In the genomic region with DNA sequence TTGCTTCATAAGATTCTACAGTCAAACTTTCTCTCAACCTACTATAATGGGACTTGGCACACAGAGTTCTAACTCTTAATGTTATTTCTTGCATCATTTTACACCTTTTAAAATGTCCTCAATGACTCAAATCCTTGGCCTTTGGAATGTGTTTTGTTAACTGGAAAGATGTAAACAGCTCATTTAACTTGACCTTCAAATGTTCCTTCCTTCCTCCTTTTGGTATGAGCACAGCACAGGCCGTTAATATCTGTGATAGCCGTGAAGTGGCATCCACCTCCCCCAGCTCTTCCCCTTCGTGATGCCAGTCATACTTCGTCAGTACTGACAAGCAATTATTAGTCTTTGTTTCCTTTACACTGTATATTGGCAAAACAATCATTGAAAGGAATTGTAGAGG, we compare ENCODE assay signal across 18 cellular contexts.
A peak's percentile ranks its signal among the peaks of the same experiment; 100 is the strongest.
DNase-seq lines count a peak whose midpoint lies in the region; ATAC-seq, FAIRE-seq and TF ChIP-seq lines count a peak whose summit lies in the region.
"Had no signal": no experiment of that assay in that cellular context is flagged by ENCODE, and none has a peak within 500 bp of the region (broad histone marks: within the 10 kb centered on the region; RNA-seq: fewer than 3 reads in every experiment).

No MANE protein-coding gene starts in this region.

- no peak overlapping the region for H3K27ac Mint-ChIP-seq in activated naive CD4-positive, alpha-beta T cell treated with anti-CD3 and anti-CD28 coated beads, Interleukin-2, amount 50 U/mL, for 72 hours
- H3K27ac Mint-ChIP-seq: activated B cell treated with CpG ODN at 0.5 μM for 24 hours, GM23338 had no signal

- H3K4me3 ChIP-seq in cardiac fibroblast (replicated peaks in 1 of 2; ENCODE audit: low read depth in 2 of 2, low read length in 2 of 2) (no peak overlapping the region), kidney (ENCODE audit: low read length in 2 of 2) (no peak overlapping the region)
- H3K4me3 ChIP-seq: GM23338, transverse colon had no signal

- no peak for TF ChIP-seq CTCF in cardiac fibroblast (IDR thresholded peaks at IDR 0.05; ENCODE audit: low read depth, low read length)
- no peak for TF ChIP-seq CTCF in kidney (IDR thresholded peaks at IDR 0.05; ENCODE audit: borderline replicate concordance, extremely low read depth, insufficient read depth)

- no peaks in the 10 kb centered on the region for H3K36me3 ChIP-seq in kidney (ENCODE audit: control insufficient read depth in 1 of 2, insufficient read depth in 2 of 2, low read length in 2 of 2)
- H3K36me3 ChIP-seq: transverse colon had no signal

- ATAC-seq in activated naive CD4-positive, alpha-beta T cell treated with anti-CD3 and anti-CD28 coated beads, Interleukin-2, amount 50 U/mL, for 72 hours = no peak
- ATAC-seq in HG02798 (IDR thresholded peaks at IDR 0.05; ENCODE audit: poor library complexity, unreplicated experiment) = no peak
- ATAC-seq: GM23338 had no signal

- no peak overlapping the region for H3K9ac ChIP-seq in kidney (ENCODE audit: low read length in 2 of 2)

- no peaks in the 10 kb centered on the region for H3K36me3 Mint-ChIP-seq in activated naive CD4-positive, alpha-beta T cell treated with anti-CD3 and anti-CD28 coated beads, Interleukin-2, amount 50 U/mL, for 72 hours

- H3K9me3 ChIP-seq in kidney (ENCODE audit: control insufficient read depth in 1 of 2, low read length in 2 of 2) = no peaks in the 10 kb centered on the region
- H3K9me3 ChIP-seq: transverse colon had no signal

- intact Hi-C loops in kidney (cut with DNase I) = no loop called here

- DNase-seq in DMS79 treated with DMSO at 0.1 percent for 48 hours (lab: John Stamatoyannopoulos, UW) (peak; percentile 12), DMS79 (lab: John Stamatoyannopoulos, UW) (no peak), cardiac fibroblast (ENCODE audit: low read depth in 2 of 2) (peak; percentile 60 to 78), kidney (no peak), DMS53 (lab: John Stamatoyannopoulos, UW) (no peak)
- DNase-seq in activated naive CD4-positive, alpha-beta T cell treated with anti-CD3 and anti-CD28 coated beads, Interleukin-2, amount 50 U/mL, for 72 hours (ENCODE audit: low spot score in 2 of 2) = no peak
- DNase-seq: activated B cell treated with CpG ODN at 0.5 μM for 24 hours, Calu3, NCI-H1092 treated with DMSO at 0.1 percent for 48 hours, NCI-H748 treated with DMSO at 0.1 percent for 48 hours, SHP77 treated with DMSO at 0.1 percent for 48 hours, transverse colon had no signal

- no peak overlapping the region for H3K27ac ChIP-seq in kidney (ENCODE audit: low read depth in 2 of 2, low read length in 2 of 2)
- peak overlapping the region; percentile 39 for H3K27ac ChIP-seq in temporal lobe (ENCODE audit: low read depth, low read length)
- H3K27ac ChIP-seq: 22Rv1, transverse colon had no signal

- FAIRE-seq in kidney (lab: Jason Lieb, UNC) = peak; percentile 3
- FAIRE-seq: endometrium, GM19239 had no signal

- no peaks in the 10 kb centered on the region for H3K9me3 Mint-ChIP-seq in activated naive CD4-positive, alpha-beta T cell treated with anti-CD3 and anti-CD28 coated beads, Interleukin-2, amount 50 U/mL, for 72 hours
- H3K9me3 Mint-ChIP-seq: activated B cell treated with CpG ODN at 0.5 μM for 24 hours had no signal

- no peaks in the 10 kb centered on the region for H3K4me1 ChIP-seq in kidney (ENCODE audit: control insufficient read depth in 1 of 2, insufficient read depth in 1 of 2, low read depth in 1 of 2, low read length in 2 of 2)

Comparison
In these comparisons a context has a peak if more than half of its experiments do, and no peak if none do; other contexts are left out.
1. DNase-seq: peak in DMS79 treated with DMSO at 0.1 percent for 48 hours (single experiment) and cardiac fibroblast (2 of 2); none in DMS79 (single experiment), kidney (single experiment), activated naive CD4-positive, alpha-beta T cell treated with anti-CD3 and anti-CD28 coated beads, Interleukin-2, amount 50 U/mL, for 72 hours (0 of 2) and DMS53 (single experiment).